ENCODE assay signal across 19 cellular contexts in genomic region chr17:9242497-9242881, GRCh38.
DNase-seq lines count a peak whose midpoint lies in the region; ATAC-seq and TF ChIP-seq lines count a peak whose summit lies in the region.
"Had no signal": no experiment of that assay in that cellular context is flagged by ENCODE, and none has a peak within 500 bp of the region (broad histone marks: within the 10 kb centered on the region; RNA-seq: fewer than 3 reads in every experiment).

No MANE protein-coding gene starts in this region.

- no peaks in the 10 kb centered on the region for H3K27me3 Mint-ChIP-seq in IgD-negative memory B cell
- H3K27me3 Mint-ChIP-seq in nephron (ENCODE audit: low read depth): peaks cover 14% of the 10 kb centered on the region

- TF ChIP-seq CTCF in gastroesophageal sphincter (IDR thresholded peaks at IDR 0.05) (no peak), nephron (IDR thresholded peaks at IDR 0.05; ENCODE audit: unreplicated experiment in 3 of 3) (no peak), BE2C (IDR thresholded peaks at IDR 0.05; ENCODE audit: low read depth, low read length) (no peak)

- no peak for TF ChIP-seq POLR2A in gastroesophageal sphincter (IDR thresholded peaks at IDR 0.05)

- H3K4me1 Mint-ChIP-seq in IgD-negative memory B cell: peaks cover 1 to 6% (median 4%) of the 10 kb centered on the region in 3 donors
- peaks cover 47% of the 10 kb centered on the region for H3K4me1 Mint-ChIP-seq in nephron

- H3K4me1 ChIP-seq in gastroesophageal sphincter (peaks cover 3 to 97% (median 71%) of the 10 kb centered on the region in 3 donors), stomach smooth muscle (ENCODE audit: control insufficient read depth, insufficient read depth, low read length) (peaks cover 89% of the 10 kb centered on the region), BE2C (no peaks in the 10 kb centered on the region)

- H3K27ac ChIP-seq in gastroesophageal sphincter (peak overlapping the region; percentile 88 to 100 (median 98)), stomach smooth muscle (ENCODE audit: low read length) (peak overlapping the region; percentile 99)
- H3K27ac ChIP-seq: BLaER1 had no signal

- ATAC-seq in gastroesophageal sphincter: no peak
- no peak for ATAC-seq in GM18511 (IDR thresholded peaks at IDR 0.05; ENCODE audit: unreplicated experiment)
- ATAC-seq: left lung had no signal

- H3K9ac ChIP-seq in stomach smooth muscle (ENCODE audit: low read length in 2 of 2): no peak overlapping the region
- H3K9ac ChIP-seq: BLaER1 had no signal

- H3K4me3 Mint-ChIP-seq in IgD-negative memory B cell (peak overlapping the region in 2 of 4 donors; percentile 20 to 72), nephron (peak overlapping the region; percentile 9 to 30 (median 17))

- no peak for TF ChIP-seq EP300 in gastroesophageal sphincter (IDR thresholded peaks at IDR 0.05)

- H3K9me3 ChIP-seq in gastroesophageal sphincter (no peaks in the 10 kb centered on the region), stomach smooth muscle (ENCODE audit: control insufficient read depth in 2 of 2, low read length in 2 of 2) (no peaks in the 10 kb centered on the region), BE2C (no peaks in the 10 kb centered on the region)
- H3K9me3 ChIP-seq: BLaER1, left lung had no signal

- H3K27me3 ChIP-seq in gastroesophageal sphincter (no peaks in the 10 kb centered on the region), stomach smooth muscle (ENCODE audit: control insufficient read depth in 1 of 2, insufficient read depth in 2 of 2, low read length in 2 of 2) (no peaks in the 10 kb centered on the region), BE2C (no peaks in the 10 kb centered on the region)

- H3K4me3 ChIP-seq in gastroesophageal sphincter (no peak overlapping the region), stomach smooth muscle (ENCODE audit: low read length in 2 of 2) (no peak overlapping the region), BE2C (ENCODE audit: low read depth, low read length) (no peak overlapping the region)
- H3K4me3 ChIP-seq: BLaER1, left lung had no signal

- H3K27ac Mint-ChIP-seq in IgD-negative memory B cell: peak overlapping the region in 2 of 3 donors; percentile 27 to 39
- H3K27ac Mint-ChIP-seq in nephron: peak overlapping the region in 2 of 3 experiments; percentile 37 to 39

- 76 to 90% methylated on average over 2 to 4 of the region's 16 CpGs for WGBS in gastroesophageal sphincter (ENCODE audit: low coverage in 1 of 2), 2 donors

- DNase-seq in SW 1271 (lab: John Stamatoyannopoulos, UW) (no peak), NCI-H2029 (lab: John Stamatoyannopoulos, UW) (no peak), BE2C (no peak)
- DNase-seq: activated naive CD4-positive, alpha-beta T cell treated with anti-CD3 and anti-CD28 coated beads, Interleukin-2, amount 50 U/mL, for 16 hours; effector memory CD4-positive, alpha-beta T cell; HCEC 1CT; NCI-H1092 treated with DMSO at 0.1 percent for 48 hours; NCI-H2081; NCI-H510A; occipital lobe; small intestine; stimulated activated naive CD4-positive, alpha-beta T cell had no signal

- H3K36me3 ChIP-seq in gastroesophageal sphincter: no peaks in the 10 kb centered on the region
- no peaks in the 10 kb centered on the region for H3K36me3 ChIP-seq in stomach smooth muscle (ENCODE audit: control insufficient read depth in 2 of 2, insufficient read depth in 2 of 2, low read length in 2 of 2)
- no peaks in the 10 kb centered on the region for H3K36me3 ChIP-seq in BE2C

- peaks cover 2% of the 10 kb centered on the region for H3K36me3 Mint-ChIP-seq in IgD-negative memory B cell
- H3K36me3 Mint-ChIP-seq in nephron (ENCODE audit: low read depth): no peaks in the 10 kb centered on the region

- no peaks in the 10 kb centered on the region for H3K9me3 Mint-ChIP-seq in IgD-negative memory B cell
- no peaks in the 10 kb centered on the region for H3K9me3 Mint-ChIP-seq in nephron
